Comparison of ENCODE assay signal across 1 cellular context in genomic region chr4:147407261-147408045, GRCh38.
TF ChIP-seq lines count a peak whose summit lies in the region.

No MANE protein-coding gene starts in this region.

TF ChIP-seq in H1, 55 proteins besides CTCF, POLR2A, EP300 and RAD21:
- TF ChIP-seq EZH2 (IDR thresholded peaks at IDR 0.05; ENCODE audit: low read depth, low read length, severe bottlenecking) = no peak
- TF ChIP-seq CHD1 (IDR thresholded peaks at IDR 0.05; ENCODE audit: low read depth, low read length) = no peak
- TF ChIP-seq CREB1 (IDR thresholded peaks at IDR 0.05) = no peak
- no peak for TF ChIP-seq JUN (IDR thresholded peaks at IDR 0.05; ENCODE audit: low read depth, low read length)
- no peak for TF ChIP-seq TBP (IDR thresholded peaks at IDR 0.05; ENCODE audit: low read depth, low read length)
- no peak for TF ChIP-seq YY1 (IDR thresholded peaks at IDR 0.05; ENCODE audit: low read depth, low read length)
- TF ChIP-seq CHD7 (IDR thresholded peaks at IDR 0.05; ENCODE audit: insufficient replicate concordance, low read length) = no peak
- no peak for TF ChIP-seq MAX (IDR thresholded peaks at IDR 0.05)
- TF ChIP-seq BACH1 (IDR thresholded peaks at IDR 0.05; ENCODE audit: low read length) = no peak
- TF ChIP-seq ATF3 (IDR thresholded peaks at IDR 0.05; ENCODE audit: insufficient read depth, low read depth, low read length) = no peak
- no peak for TF ChIP-seq POU5F1 (IDR thresholded peaks at IDR 0.05; ENCODE audit: low read depth, low read length)
- TF ChIP-seq TCF12 (IDR thresholded peaks at IDR 0.05; ENCODE audit: low read depth, low read length) = no peak
- no peak for TF ChIP-seq SP2 (IDR thresholded peaks at IDR 0.05; ENCODE audit: low read length)
- no peak for TF ChIP-seq HDAC2 (IDR thresholded peaks at IDR 0.05; ENCODE audit: borderline replicate concordance in 1 of 2, low read depth in 2 of 2, low read length in 2 of 2)
- no peak for TF ChIP-seq RNF2 (IDR thresholded peaks at IDR 0.05; ENCODE audit: borderline replicate concordance, low read depth, low read length, missing control alignments, poor library complexity, severe bottlenecking)
- no peak for TF ChIP-seq FOSL1 (IDR thresholded peaks at IDR 0.05; ENCODE audit: insufficient read depth, low read depth, low read length)
- TF ChIP-seq TAF1 (IDR thresholded peaks at IDR 0.05; ENCODE audit: low read depth, low read length) = no peak
- TF ChIP-seq SP1 (IDR thresholded peaks at IDR 0.05; ENCODE audit: low read depth, low read length) = no peak
- TF ChIP-seq GABPA (IDR thresholded peaks at IDR 0.05; ENCODE audit: borderline replicate concordance, insufficient read depth, low read length) = no peak
- no peak for TF ChIP-seq TEAD4 (IDR thresholded peaks at IDR 0.05; ENCODE audit: low read depth, low read length)
